ENCODE assay signal across 20 cellular contexts in the genomic region with DNA sequence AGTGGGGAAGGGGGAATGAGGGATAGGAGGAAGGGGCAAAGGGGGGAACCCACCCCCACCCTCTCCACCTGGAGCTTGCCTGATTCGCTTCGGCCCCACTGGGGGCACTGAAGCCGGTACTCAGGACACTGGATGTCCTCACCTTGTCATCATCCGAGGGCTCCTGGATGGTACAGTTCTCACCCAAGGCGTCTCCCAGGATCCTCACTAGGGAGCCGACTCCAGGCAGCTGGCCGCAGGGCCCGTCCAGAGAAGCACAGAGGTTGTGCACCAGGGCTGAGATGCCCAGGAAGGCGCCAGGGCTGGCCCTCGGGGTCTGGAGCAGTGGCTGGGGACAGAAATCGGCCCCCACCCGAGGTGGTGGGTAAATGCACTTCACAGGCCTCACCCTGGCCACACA.
DNase-seq lines count a peak whose midpoint lies in the region; ATAC-seq, FAIRE-seq and TF ChIP-seq lines count a peak whose summit lies in the region.
"Had no signal": no experiment of that assay in that cellular context is flagged by ENCODE, and none has a peak within 500 bp of the region (broad histone marks: within the 10 kb centered on the region; RNA-seq: fewer than 3 reads in every experiment).

No MANE protein-coding gene starts in this region.

- H2AFZ ChIP-seq in HepG2 (ENCODE audit: low read length), result no peak overlapping the region

- H3K9ac ChIP-seq in HepG2 (ENCODE audit: insufficient read depth, low read depth, low read length), result no peak overlapping the region
- no peak overlapping the region for H3K9ac ChIP-seq in kidney (ENCODE audit: low read length in 2 of 2)

- no peaks in the 10 kb centered on the region for H3K9me3 ChIP-seq in HepG2 (ENCODE audit: low read length)
- H3K9me3 ChIP-seq in right lobe of liver, result no peaks in the 10 kb centered on the region
- H3K9me3 ChIP-seq in RWPE2 (ENCODE audit: severe bottlenecking), result no peaks in the 10 kb centered on the region
- H3K9me3 ChIP-seq in kidney (ENCODE audit: control insufficient read depth in 1 of 2, low read length in 2 of 2), result peaks cover 0 to 3% of the 10 kb centered on the region in 2 donors
- H3K9me3 ChIP-seq: neutrophil had no signal

- no peak for DNase-seq in HepG2 (ENCODE audit: low spot score)
- DNase-seq in right lobe of liver, result no peak
- DNase-seq in RWPE2 (ENCODE audit: low spot score), result no peak
- peak; percentile 68 for DNase-seq in kidney
- no peak for DNase-seq in hepatic stellate cell (ENCODE audit: low spot score)
- DNase-seq in anterior cingulate cortex (lab: John Stamatoyannopoulos, UW), result no peak
- DNase-seq in NCI-H146 (lab: John Stamatoyannopoulos, UW), result no peak
- DNase-seq: activated CD4-positive, alpha-beta T cell treated with anti-CD3 and anti-CD28 coated beads for 48 hours; cerebellar nuclear complex; effector memory CD4-positive, alpha-beta T cell; GF-D8; NCI-H1092; NCI-H2029 treated with DMSO at 0.1 percent for 48 hours; NCI-H446 treated with DMSO at 0.1 percent for 48 hours; NK-92 treated with Interleukin-12 subunit alpha and Interleukin-12 subunit beta, amount 100 ng/mL, for 24 hours; stimulated activated CD8-positive, alpha-beta memory T cell treated with anti-CD3 and anti-CD28 coated beads, Interleukin-4, amount 100 ng/mL, for 48 hours; T-cell had no signal

- H3K79me2 ChIP-seq in HepG2 (ENCODE audit: insufficient read depth, low read length), result no peaks in the 10 kb centered on the region

- H3K27ac ChIP-seq in HepG2 (ENCODE audit: extremely low read length, insufficient read depth, low read length) (no peak overlapping the region), right lobe of liver (peak overlapping the region in 1 of 3 donors; percentile 60), RWPE2 (ENCODE audit: poor library complexity, severe bottlenecking) (peak overlapping the region; percentile 93), kidney (ENCODE audit: low read depth in 2 of 2, low read length in 2 of 2) (no peak overlapping the region)
- H3K27ac ChIP-seq: neutrophil had no signal

- intact Hi-C loops in HepG2 (cut with micrococcal nuclease; ENCODE audit: unreplicated experiment) (no loop called here), right lobe of liver (cut with DNase I) (no loop called here), kidney (cut with DNase I) (no loop called here)

- peak; percentile 16 for ATAC-seq in HepG2
- ATAC-seq in right lobe of liver, result no peak
- no peak for ATAC-seq in RWPE2 (ENCODE audit: low read depth)
- ATAC-seq in HG02973 (IDR thresholded peaks at IDR 0.05; ENCODE audit: unreplicated experiment), result no peak

- no peak for TF ChIP-seq RAD21 in HepG2 (CRISPR knock-in tag; IDR thresholded peaks at IDR 0.05)

- no peak for FAIRE-seq in HepG2 (lab: Jason Lieb, UNC)
- FAIRE-seq in kidney (lab: Jason Lieb, UNC), result no peak
- FAIRE-seq: TTC549 had no signal

- H3K27me3 ChIP-seq in HepG2 (ENCODE audit: control insufficient read depth in 1 of 2, insufficient read depth in 2 of 2, low read length in 2 of 2) (no peaks in the 10 kb centered on the region), right lobe of liver (no peaks in the 10 kb centered on the region), RWPE2 (ENCODE audit: insufficient read depth, poor library complexity, severe bottlenecking) (no peaks in the 10 kb centered on the region)
- H3K27me3 ChIP-seq: neutrophil had no signal

- no peak for TF ChIP-seq EP300 in HepG2 (IDR thresholded peaks at IDR 0.05; ENCODE audit: low read depth in 2 of 2, low read length in 2 of 2)
- no peak for TF ChIP-seq EP300 in HepG2 (CRISPR knock-in tag; IDR thresholded peaks at IDR 0.05; ENCODE audit: borderline replicate concordance)

- no peaks in the 10 kb centered on the region for H4K20me1 ChIP-seq in HepG2 (ENCODE audit: insufficient read depth, low read length)

- WGBS in HepG2 (ENCODE audit: low lambda C conversion rate), result 61% methylated on average over 9 of the region's 12 CpGs
- 80% methylated on average over 1 of the region's 12 CpGs for WGBS in right lobe of liver (ENCODE audit: insufficient coverage, low coverage, low lambda C conversion rate, missing lambda C conversion rate)

- TF ChIP-seq POLR2A in HepG2 (IDR thresholded peaks at IDR 0.05; ENCODE audit: insufficient read depth in 1 of 2, low read depth in 2 of 2, low read length in 2 of 2), result no peak
- no peak for TF ChIP-seq POLR2A in right lobe of liver (IDR thresholded peaks at IDR 0.05)

- no TSS peak for BruUV-seq in HepG2 (replicated peaks; lab: Mats Ljungman, UMichigan)

- CTCF ChIA-PET in HepG2 (lab: Yijun Ruan, JAX; ENCODE audit: low intra/inter-chr PET ratio, low total read pairs), result no interaction called here

- in situ Hi-C loops in HepG2 (cut with HindIII; ENCODE audit: extremely low pct_ligation_motif_present, low pct_unique_long_range_greater_than_20kb), result no loop called here

- H3K36me3 ChIP-seq in HepG2 (replicated peaks in 1 of 2; ENCODE audit: control insufficient read depth in 1 of 2, insufficient read depth in 2 of 2, low read length in 2 of 2), result no peaks in the 10 kb centered on the region
- no peaks in the 10 kb centered on the region for H3K36me3 ChIP-seq in right lobe of liver
- H3K36me3 ChIP-seq in RWPE2 (ENCODE audit: low read depth), result no peaks in the 10 kb centered on the region
- no peaks in the 10 kb centered on the region for H3K36me3 ChIP-seq in kidney (ENCODE audit: control insufficient read depth in 1 of 2, insufficient read depth in 2 of 2, low read length in 2 of 2)
- H3K36me3 ChIP-seq: neutrophil had no signal

- POLR2A ChIA-PET in HepG2 (lab: Yijun Ruan, JAX), result interaction anchor here (0.8 kb wide), 1 partner anchor 11 kb away, joined by 3 read pairs; no protein-coding TSS in a partner anchor

- H3K4me1 ChIP-seq in HepG2 (ENCODE audit: insufficient read depth, low read length), result peaks cover 54% of the 10 kb centered on the region
- peaks cover 0 to 24% (median 13%) of the 10 kb centered on the region in 4 donors for H3K4me1 ChIP-seq in right lobe of liver
- peaks cover 26% of the 10 kb centered on the region for H3K4me1 ChIP-seq in RWPE2 (ENCODE audit: insufficient read depth, poor library complexity, severe bottlenecking)
- H3K4me1 ChIP-seq in kidney (ENCODE audit: control insufficient read depth in 1 of 2, insufficient read depth in 1 of 2, low read depth in 1 of 2, low read length in 2 of 2), result peaks cover 20% of the 10 kb centered on the region in 2 donors

- H3K4me2 ChIP-seq in HepG2 (ENCODE audit: low read depth, low read length), result no peak overlapping the region

- H3K4me3 ChIP-seq in HepG2 (replicated peaks in 1 of 3; ENCODE audit: insufficient read depth in 1 of 3, low read depth in 2 of 3, low read length in 3 of 3) (no peak overlapping the region), right lobe of liver (no peak overlapping the region), RWPE2 (ENCODE audit: severe bottlenecking) (no peak overlapping the region), kidney (ENCODE audit: low read length in 2 of 2) (no peak overlapping the region)

- no peak for TF ChIP-seq CTCF in HepG2 (CRISPR knock-in tag; IDR thresholded peaks at IDR 0.05)
- TF ChIP-seq CTCF in right lobe of liver (IDR thresholded peaks at IDR 0.05), result no peak
- TF ChIP-seq CTCF in RWPE2 (IDR thresholded peaks at IDR 0.05; ENCODE audit: poor library complexity, severe bottlenecking), result no peak
- no peak for TF ChIP-seq CTCF in kidney (IDR thresholded peaks at IDR 0.05; ENCODE audit: borderline replicate concordance, extremely low read depth, insufficient read depth)

TF ChIP-seq in HepG2, 621 proteins besides CTCF, POLR2A, EP300 and RAD21:
- no peak for TF ChIP-seq MZF1 (CRISPR knock-in tag; IDR thresholded peaks at IDR 0.05; ENCODE audit: borderline replicate concordance)
- 0 out of 2 replicates have a peak, but pooled peaks have one; percentile 75 for TF ChIP-seq PCBP1 (IDR thresholded peaks at IDR 0.05; ENCODE audit: borderline replicate concordance, low read depth, low read length)
